Comparison of ENCODE assay signal across 8 cellular contexts in the genomic region with DNA sequence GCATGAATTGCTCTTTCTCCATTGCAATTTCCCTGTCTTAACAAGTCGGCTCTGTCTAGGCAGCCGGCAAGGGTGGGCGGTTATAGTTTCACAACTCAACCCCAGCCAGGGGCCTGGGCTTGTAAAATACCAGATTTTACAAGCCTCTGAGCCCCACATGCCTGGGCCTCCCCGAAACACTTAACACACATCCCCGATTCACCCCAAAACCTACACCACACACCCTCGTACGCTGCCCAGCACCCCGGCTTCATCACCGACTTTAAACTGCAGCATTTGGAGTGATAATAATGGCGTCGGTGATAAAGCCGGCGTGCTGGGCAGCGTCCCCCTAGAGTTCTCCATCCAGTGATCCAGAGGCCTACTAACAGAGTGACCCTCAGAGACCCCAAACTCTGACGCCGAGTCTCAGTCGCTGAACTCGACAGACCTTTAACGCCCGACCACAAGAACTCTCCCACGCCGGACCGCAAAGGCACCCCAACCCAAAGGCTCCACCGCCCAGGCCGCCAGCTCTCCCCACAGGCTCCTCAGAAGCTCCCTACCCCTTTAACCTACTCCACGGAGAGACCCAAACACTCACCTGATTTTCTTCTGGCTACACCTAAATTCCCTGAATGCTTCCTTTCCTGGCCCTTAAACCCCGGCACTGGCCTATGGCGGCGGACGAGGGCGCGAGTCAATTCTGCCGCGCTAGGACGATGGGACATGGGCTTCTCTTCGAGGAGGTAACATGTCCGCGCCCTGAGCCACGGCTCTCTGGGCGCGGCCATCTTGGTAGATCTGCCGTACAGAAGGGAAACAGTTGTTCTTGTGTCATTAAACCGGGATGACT. TPM values are rescaled to one million over a fixed set of nuclear protein-coding genes. Genes with fewer than 3 reads are reported as not detected.
A peak's percentile ranks its signal among the peaks of the same experiment; 100 is the strongest.
DNase-seq lines count a peak whose midpoint lies in the region; ATAC-seq and TF ChIP-seq lines count a peak whose summit lies in the region.

A gene (minus strand): TSS at position 687 of the 835 bp plus-strand sequence. CDS start 4,910 bp downstream, outside the sequence.

- peak within 1 kb of the TSS; percentile 78 to 88 for H3K27ac ChIP-seq in lung (ENCODE audit: low read depth in 1 of 2, low read length in 1 of 2)

- peaks cover 6 to 7% of the 10 kb centered on the region in 2 donors for H3K4me1 ChIP-seq in lung (ENCODE audit: control insufficient read depth in 2 of 2, insufficient read depth in 2 of 2, low read length in 2 of 2)

- no peaks in the 10 kb centered on the region for H3K27me3 ChIP-seq in lung (ENCODE audit: control insufficient read depth, insufficient read depth)

- peaks cover 0 to 38% of the 10 kb centered on the region in 2 donors for H3K9me3 ChIP-seq in lung (ENCODE audit: control insufficient read depth in 2 of 2, insufficient read depth in 1 of 2, low read length in 1 of 2)

- H3K36me3 ChIP-seq in lung (ENCODE audit: control insufficient read depth in 2 of 2, insufficient read depth in 2 of 2, low read length in 2 of 2), result peaks cover 2 to 7% of the 10 kb centered on the region in 2 donors

- DNase-seq in NCI-H345 (lab: John Stamatoyannopoulos, UW) (peak; percentile 38), NCI-H345 treated with DMSO at 0.1 percent for 48 hours (lab: John Stamatoyannopoulos, UW; ENCODE audit: unreplicated experiment) (no peak), NCI-H82 treated with DMSO at 0.1 percent for 48 hours (lab: John Stamatoyannopoulos, UW; ENCODE audit: unreplicated experiment) (peak; percentile 55), lung (ENCODE audit: low spot score) (peak; percentile 87)
- DNase-seq in activated CD8-positive, alpha-beta memory T cell treated with anti-CD3 and anti-CD28 coated beads for 4 hours (ENCODE audit: low read depth in 2 of 2), result peak; percentile 50 to 64
- peak; percentile 71 to 77 (median 75) for DNase-seq in effector memory CD8-positive, alpha-beta T cell
- DNase-seq in stimulated activated CD4-positive, alpha-beta T cell treated with anti-CD3 and anti-CD28 coated beads, Interleukin-4, amount 100 ng/mL, for 48 hours (ENCODE audit: low read depth in 2 of 2), result peak; percentile 72 to 73

- ATAC-seq in HG03280 (IDR thresholded peaks at IDR 0.05; ENCODE audit: unreplicated experiment) (peak; percentile 92), lung (ENCODE audit: insufficient read depth, low FRiP score) (peak; percentile 99)
- ATAC-seq in effector memory CD8-positive, alpha-beta T cell (replicated peaks), result peak; percentile 96

- no peak for TF ChIP-seq CTCF in lung (IDR thresholded peaks at IDR 0.05; ENCODE audit: control extremely low read depth, extremely low read depth)

- peak within 1 kb of the TSS; percentile 86 to 90 for H3K4me3 Mint-ChIP-seq in effector memory CD8-positive, alpha-beta T cell

- peaks cover 18% of the 10 kb centered on the region for H3K36me3 Mint-ChIP-seq in effector memory CD8-positive, alpha-beta T cell (ENCODE audit: insufficient read depth)

- peak within 1 kb of the TSS; percentile 91 to 93 for H3K27ac Mint-ChIP-seq in effector memory CD8-positive, alpha-beta T cell

- 0 to 1% methylated on average over 43 of the region's 43 CpGs for WGBS in lung, 2 donors

- peaks cover 16 to 18% of the 10 kb centered on the region in 2 donors for H3K27me3 Mint-ChIP-seq in effector memory CD8-positive, alpha-beta T cell

- H3K4me3 ChIP-seq in lung, result peak within 1 kb of the TSS; percentile 81

- peaks cover 10 to 20% of the 10 kb centered on the region in 2 donors for H3K9me3 Mint-ChIP-seq in effector memory CD8-positive, alpha-beta T cell

- peaks cover 13 to 25% of the 10 kb centered on the region in 2 donors for H3K4me1 Mint-ChIP-seq in effector memory CD8-positive, alpha-beta T cell (ENCODE audit: low read depth in 2 of 2)

RNA-seq across cellular contexts. Expression of the gene that starts here (rescaled TPM):
- total RNA-seq in lung, result 10 to 100 TPM in 1 of 2 donors, 1 to 10 TPM in 1; 9.1 to 22.1 TPM
- polyA plus RNA-seq in lung, result 1 to 10 TPM; 4.6 to 4.9 TPM
